7 cellular contexts compared by ENCODE assay signal in the genomic region with DNA sequence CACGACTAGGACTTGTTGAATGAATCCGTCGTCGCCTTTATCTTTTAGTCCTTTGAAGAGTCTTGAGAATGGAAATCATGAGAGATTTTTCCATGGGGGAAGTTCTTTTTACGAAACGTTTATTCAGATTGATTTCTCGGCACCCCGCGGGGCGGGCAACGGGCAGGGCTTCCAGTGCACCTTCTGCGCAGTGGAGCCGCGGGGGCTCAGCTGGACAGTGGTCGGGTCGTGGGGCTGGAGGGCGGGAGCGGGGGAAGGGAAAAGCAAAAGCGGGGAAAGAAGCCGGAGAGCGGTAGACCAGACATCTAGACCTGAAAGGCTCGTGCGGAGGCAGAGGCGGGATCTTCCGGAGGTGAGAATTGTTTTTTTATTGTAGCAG.
A peak's percentile ranks its signal among the peaks of the same experiment; 100 is the strongest.
DNase-seq lines count a peak whose midpoint lies in the region; ATAC-seq and TF ChIP-seq lines count a peak whose summit lies in the region.
"Not testable (repeated sequence)": the region's sequence is repeated elsewhere in the genome, so short reads cannot be mapped to it uniquely, and the experiment has no call there.

No MANE protein-coding gene starts in this region.

- CTCF ChIA-PET in activated CD4-positive, alpha-beta memory T cell treated with anti-CD3 and anti-CD28 coated beads for 36 hours (lab: Charles Lee), result not testable (repeated sequence)

- intact Hi-C loops in activated CD4-positive, alpha-beta memory T cell treated with anti-CD3 and anti-CD28 coated beads for 36 hours (cut with micrococcal nuclease), result not testable (repeated sequence)

- WGBS in hepatocyte (ENCODE audit: low lambda C conversion rate, missing lambda C conversion rate), result 1% methylated on average over 12 of the region's 25 CpGs

- not testable (repeated sequence) for H3K9me3 Mint-ChIP-seq in HFFc6; activated CD4-positive, alpha-beta memory T cell treated with anti-CD3 and anti-CD28 coated beads for 36 hours; activated naive CD4-positive, alpha-beta T cell treated with anti-CD3 and anti-CD28 coated beads, Interleukin-2, amount 50 U/mL, for 72 hours; natural killer cell treated with Interleukin-12 subunit alpha and Interleukin-12 subunit beta and Interleukin-15 and Interleukin-18, amount 100 ng/mL, for 72 hours

- not testable (repeated sequence) for H3K27ac Mint-ChIP-seq in HFFc6; activated CD4-positive, alpha-beta memory T cell treated with anti-CD3 and anti-CD28 coated beads for 36 hours; natural killer cell treated with Interleukin-12 subunit alpha and Interleukin-12 subunit beta and Interleukin-15 and Interleukin-18, amount 100 ng/mL, for 72 hours
- peak overlapping the region; percentile 65 to 81 for H3K27ac Mint-ChIP-seq in activated naive CD4-positive, alpha-beta T cell treated with anti-CD3 and anti-CD28 coated beads, Interleukin-2, amount 50 U/mL, for 72 hours

- peak overlapping the region; percentile 76 for H2AFZ ChIP-seq in hepatocyte

- H3K36me3 Mint-ChIP-seq in HFFc6 (ENCODE audit: low read depth); activated CD4-positive, alpha-beta memory T cell treated with anti-CD3 and anti-CD28 coated beads for 36 hours; activated naive CD4-positive, alpha-beta T cell treated with anti-CD3 and anti-CD28 coated beads, Interleukin-2, amount 50 U/mL, for 72 hours; natural killer cell treated with Interleukin-12 subunit alpha and Interleukin-12 subunit beta and Interleukin-15 and Interleukin-18, amount 100 ng/mL, for 72 hours: not testable (repeated sequence)

- H3K27me3 ChIP-seq in hepatocyte, result not testable (repeated sequence)

- not testable (repeated sequence) for DNase-seq in HFFc6; activated naive CD4-positive, alpha-beta T cell treated with anti-CD3 and anti-CD28 coated beads, Interleukin-2, amount 50 U/mL, for 72 hours (ENCODE audit: low spot score in 2 of 2); hepatocyte (ENCODE audit: low spot score); natural killer cell treated with Interleukin-12 subunit alpha and Interleukin-12 subunit beta and Interleukin-15 and Interleukin-18, amount 100 ng/mL, for 72 hours (ENCODE audit: low spot score)
- peak; percentile 32 for DNase-seq in activated CD4-positive, alpha-beta memory T cell treated with anti-CD3 and anti-CD28 coated beads for 36 hours
- DNase-seq in ecto neural progenitor cell (ENCODE audit: low spot score), result peak; percentile 49
- DNase-seq in stimulated activated CD4-positive, alpha-beta T cell treated with anti-CD3 and anti-CD28 coated beads, Interleukin-2, amount 100 ng/mL, for 24 hours, result peak; percentile 21 to 42

- TF ChIP-seq CTCF in HFFc6 (IDR thresholded peaks at IDR 0.05); hepatocyte (IDR thresholded peaks at IDR 0.05; ENCODE audit: poor library complexity): not testable (repeated sequence)

- POLR2A ChIA-PET in activated CD4-positive, alpha-beta memory T cell treated with anti-CD3 and anti-CD28 coated beads for 36 hours (lab: Charles Lee), result not testable (repeated sequence)

- peak; percentile 24 to 48 for ATAC-seq in activated naive CD4-positive, alpha-beta T cell treated with anti-CD3 and anti-CD28 coated beads, Interleukin-2, amount 50 U/mL, for 72 hours
- ATAC-seq in natural killer cell treated with Interleukin-12 subunit alpha and Interleukin-12 subunit beta and Interleukin-15 and Interleukin-18, amount 100 ng/mL, for 72 hours, result not testable (repeated sequence)

- H3K4me1 Mint-ChIP-seq in HFFc6 (ENCODE audit: low read depth); activated CD4-positive, alpha-beta memory T cell treated with anti-CD3 and anti-CD28 coated beads for 36 hours (ENCODE audit: low read depth); natural killer cell treated with Interleukin-12 subunit alpha and Interleukin-12 subunit beta and Interleukin-15 and Interleukin-18, amount 100 ng/mL, for 72 hours (ENCODE audit: low read depth in 2 of 2): not testable (repeated sequence)

- H3K4me3 Mint-ChIP-seq in HFFc6, result peak overlapping the region; percentile 74
- peak overlapping the region; percentile 72 for H3K4me3 Mint-ChIP-seq in activated CD4-positive, alpha-beta memory T cell treated with anti-CD3 and anti-CD28 coated beads for 36 hours
- H3K4me3 Mint-ChIP-seq in natural killer cell treated with Interleukin-12 subunit alpha and Interleukin-12 subunit beta and Interleukin-15 and Interleukin-18, amount 100 ng/mL, for 72 hours, result peak overlapping the region; percentile 68

- not testable (repeated sequence) for H3K9me2 ChIP-seq in hepatocyte (replicated peaks; ENCODE audit: insufficient read depth)

- H3K4me2 ChIP-seq in hepatocyte, result peak overlapping the region; percentile 89

- not testable (repeated sequence) for H3K27ac ChIP-seq in hepatocyte

- not testable (repeated sequence) for H3K27me3 Mint-ChIP-seq in HFFc6 (ENCODE audit: insufficient read depth); activated CD4-positive, alpha-beta memory T cell treated with anti-CD3 and anti-CD28 coated beads for 36 hours; natural killer cell treated with Interleukin-12 subunit alpha and Interleukin-12 subunit beta and Interleukin-15 and Interleukin-18, amount 100 ng/mL, for 72 hours

- not testable (repeated sequence) for H3K79me2 ChIP-seq in hepatocyte

- not testable (repeated sequence) for H3K4me1 ChIP-seq in hepatocyte (ENCODE audit: insufficient read depth)

- H4K20me1 ChIP-seq in hepatocyte (ENCODE audit: insufficient read depth, poor library complexity, severe bottlenecking), result not testable (repeated sequence)

- peak overlapping the region; percentile 70 for H3K4me3 ChIP-seq in hepatocyte

- not testable (repeated sequence) for H3K9me3 ChIP-seq in hepatocyte (ENCODE audit: low read depth)

- H3K36me3 ChIP-seq in hepatocyte (replicated peaks; ENCODE audit: insufficient read depth, low read depth), result not testable (repeated sequence)
